15 cellular contexts compared by ENCODE assay signal in genomic region chr4:72446353-72447055, GRCh38.
"Had no signal": no experiment of that assay in that cellular context is flagged by ENCODE, and none has a peak within 500 bp of the region (broad histone marks: within the 10 kb centered on the region; RNA-seq: fewer than 3 reads in every experiment).

No MANE protein-coding gene starts in this region.

- H3K79me2 ChIP-seq: hepatocyte had no signal

- H3K27ac ChIP-seq: hepatocyte, sigmoid colon, spleen, suprapubic skin had no signal

- H3K9me3 ChIP-seq: sigmoid colon, spleen, suprapubic skin had no signal

- H3K4me2 ChIP-seq: hepatocyte had no signal

- H3K27me3 ChIP-seq: hepatocyte, sigmoid colon, spleen, suprapubic skin had no signal

- H2AFZ ChIP-seq: hepatocyte had no signal

- H3K4me1 ChIP-seq: spleen, suprapubic skin had no signal

- DNase-seq: activated CD4-positive, alpha-beta memory T cell treated with anti-CD3 and anti-CD28 coated beads for 36 hours; activated CD4-positive, alpha-beta T cell treated with anti-CD3 and anti-CD28 coated beads for 36 hours; activated T-cell treated with anti-CD3 and anti-CD28 coated beads for 4 hours; amniotic stem cell; effector memory CD8-positive, alpha-beta T cell; midbrain; sigmoid colon; spleen; stimulated activated CD8-positive, alpha-beta memory T cell treated with anti-CD3 and anti-CD28 coated beads, Interleukin-4, amount 100 ng/mL, for 48 hours; stimulated activated naive CD4-positive, alpha-beta T cell; T-cell; trophoblast cell had no signal

- ATAC-seq: activated CD4-positive, alpha-beta T cell treated with anti-CD3 and anti-CD28 coated beads for 36 hours; effector memory CD8-positive, alpha-beta T cell; T-cell; WTC11 had no signal

- H3K36me3 ChIP-seq: sigmoid colon, spleen, suprapubic skin had no signal

- H3K4me3 ChIP-seq: hepatocyte, sigmoid colon, spleen, suprapubic skin had no signal
